In the genomic region with DNA sequence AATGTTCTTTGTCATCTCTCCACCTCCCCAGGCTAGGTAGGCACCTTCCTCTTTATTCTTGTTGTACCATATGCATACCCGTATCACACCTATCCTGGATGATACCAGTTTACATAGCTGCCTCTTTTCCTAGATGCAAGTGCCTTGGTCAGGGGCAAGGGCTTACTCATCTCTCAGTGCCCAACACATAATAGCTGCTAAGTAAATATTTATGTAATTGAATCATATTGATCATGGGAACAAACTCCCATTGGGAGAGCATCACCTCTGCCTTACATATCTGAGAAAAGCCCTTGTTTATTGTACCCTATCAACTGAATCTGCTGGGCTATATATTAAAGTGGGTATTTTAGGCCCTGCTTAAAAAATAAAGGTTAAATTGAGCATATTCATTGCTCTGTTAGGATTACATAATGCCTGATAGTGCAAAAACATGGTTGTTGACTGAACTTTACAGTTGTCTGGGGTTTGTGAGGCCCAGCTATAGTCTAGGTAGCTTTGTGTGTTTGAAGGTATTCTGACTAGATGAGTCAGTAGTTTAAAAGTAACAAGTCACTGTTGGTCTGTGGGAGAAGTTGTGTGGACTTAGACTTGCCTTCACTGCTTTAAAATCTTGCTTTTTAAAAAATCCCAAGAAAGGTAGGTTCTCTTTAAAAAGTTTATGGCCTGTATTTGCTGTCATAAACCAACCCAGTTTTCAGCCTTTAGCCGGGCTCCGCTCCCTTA, we compare ENCODE assay signal across 21 cellular contexts.
A peak's percentile ranks its signal among the peaks of the same experiment; 100 is the strongest.
DNase-seq lines count a peak whose midpoint lies in the region; ATAC-seq, FAIRE-seq and TF ChIP-seq lines count a peak whose summit lies in the region.
"Had no signal": no experiment of that assay in that cellular context is flagged by ENCODE, and none has a peak within 500 bp of the region (broad histone marks: within the 10 kb centered on the region; RNA-seq: fewer than 3 reads in every experiment).

No MANE protein-coding gene starts in this region.

- H3K9me3 ChIP-seq in astrocyte (ENCODE audit: insufficient read depth, low read depth, low read length): no peaks in the 10 kb centered on the region
- H3K9me3 ChIP-seq in HepG2 (ENCODE audit: low read length): no peaks in the 10 kb centered on the region
- H3K9me3 ChIP-seq: BE2C had no signal

- no peaks in the 10 kb centered on the region for H3K36me3 ChIP-seq in astrocyte (ENCODE audit: insufficient read depth, low read length)
- H3K36me3 ChIP-seq in HepG2 (replicated peaks in 1 of 2; ENCODE audit: control insufficient read depth in 1 of 2, insufficient read depth in 2 of 2, low read length in 2 of 2): peaks cover 5 to 6% of the 10 kb centered on the region in 2 experiments; a peak in 4 of 5 replicates
- H3K36me3 ChIP-seq: BE2C had no signal

- H3K9me3 Mint-ChIP-seq in astrocyte (ENCODE audit: unreplicated experiment): no peaks in the 10 kb centered on the region
- no peaks in the 10 kb centered on the region for H3K9me3 Mint-ChIP-seq in nephron progenitor cell
- H3K9me3 Mint-ChIP-seq: CD4-positive, alpha-beta memory T cell had no signal

- H2AFZ ChIP-seq in astrocyte (ENCODE audit: low read depth, low read length) (no peak overlapping the region), HepG2 (ENCODE audit: low read length) (no peak overlapping the region)

- intact Hi-C loops in HepG2 (cut with micrococcal nuclease; ENCODE audit: unreplicated experiment): loop anchor here (10.0 kb wide), 1 partner anchor 76 kb away; no protein-coding TSS in a partner anchor

- H3K4me1 ChIP-seq in astrocyte (ENCODE audit: insufficient read depth, low read length) (peaks cover 3% of the 10 kb centered on the region), HepG2 (ENCODE audit: insufficient read depth, low read length) (peaks cover 11% of the 10 kb centered on the region)
- H3K4me1 ChIP-seq: BE2C had no signal

- ATAC-seq in HepG2 (peak; percentile 23; the same call in 1 of the 3 replicates), GM18520 (IDR thresholded peaks at IDR 0.05; ENCODE audit: unreplicated experiment) (no peak), HG02588 (IDR thresholded peaks at IDR 0.05; ENCODE audit: unreplicated experiment) (no peak)

- H3K4me3 Mint-ChIP-seq in astrocyte (ENCODE audit: unreplicated experiment) (no peak overlapping the region), nephron progenitor cell (no peak overlapping the region)
- H3K4me3 Mint-ChIP-seq: CD4-positive, alpha-beta memory T cell had no signal

- H3K27me3 ChIP-seq in astrocyte (ENCODE audit: insufficient read depth, low read length): no peaks in the 10 kb centered on the region
- no peaks in the 10 kb centered on the region for H3K27me3 ChIP-seq in HepG2 (ENCODE audit: control insufficient read depth in 1 of 2, insufficient read depth in 2 of 2, low read length in 2 of 2)
- H3K27me3 ChIP-seq: BE2C had no signal

- H3K4me3 ChIP-seq in astrocyte (ENCODE audit: insufficient read depth, low read depth, low read length): no peak overlapping the region
- no peak overlapping the region for H3K4me3 ChIP-seq in HepG2 (replicated peaks in 1 of 3; ENCODE audit: insufficient read depth in 1 of 3, low read depth in 2 of 3, low read length in 3 of 3)

- TF ChIP-seq EP300 in HepG2 (IDR thresholded peaks at IDR 0.05; ENCODE audit: low read depth in 2 of 2, low read length in 2 of 2) (no peak), HepG2 (CRISPR knock-in tag; IDR thresholded peaks at IDR 0.05; ENCODE audit: borderline replicate concordance) (no peak)

- H3K4me1 Mint-ChIP-seq in astrocyte (ENCODE audit: low read depth, unreplicated experiment) (peaks cover 23% of the 10 kb centered on the region), nephron progenitor cell (peaks cover 5% of the 10 kb centered on the region)

- POLR2A ChIA-PET in HepG2 (lab: Yijun Ruan, JAX): no interaction called here

- peaks cover 6% of the 10 kb centered on the region for H3K36me3 Mint-ChIP-seq in astrocyte (ENCODE audit: low read depth, unreplicated experiment)
- H3K36me3 Mint-ChIP-seq in nephron progenitor cell (ENCODE audit: low read depth): peaks cover 16% of the 10 kb centered on the region

- TF ChIP-seq RAD21 in HepG2 (CRISPR knock-in tag; IDR thresholded peaks at IDR 0.05): no peak

- H3K27ac ChIP-seq in astrocyte (ENCODE audit: low read depth, low read length) (no peak overlapping the region), HepG2 (ENCODE audit: extremely low read length, insufficient read depth, low read length) (no peak overlapping the region), substantia nigra (ENCODE audit: low read depth, low read length, poor library complexity, severe bottlenecking) (no peak overlapping the region)
- H3K27ac ChIP-seq: 22Rv1 had no signal

- no TSS peak for BruUV-seq in HepG2 (replicated peaks; lab: Mats Ljungman, UMichigan)

- no peaks in the 10 kb centered on the region for H3K79me2 ChIP-seq in astrocyte (ENCODE audit: insufficient read depth, low read length)
- no peaks in the 10 kb centered on the region for H3K79me2 ChIP-seq in HepG2 (ENCODE audit: insufficient read depth, low read length)

- no peak for FAIRE-seq in astrocyte (lab: Jason Lieb, UNC)
- no peak for FAIRE-seq in HepG2 (lab: Jason Lieb, UNC)
- FAIRE-seq: D721Med, GM12891, GM18507 had no signal

- in situ Hi-C loops in HepG2 (cut with HindIII; ENCODE audit: extremely low pct_ligation_motif_present, low pct_unique_long_range_greater_than_20kb): no loop called here

- H3K27ac Mint-ChIP-seq in astrocyte (ENCODE audit: unreplicated experiment) (peak overlapping the region; percentile 64), nephron progenitor cell (no peak overlapping the region)

- H3K9ac ChIP-seq in astrocyte (ENCODE audit: low read length) (no peak overlapping the region), HepG2 (ENCODE audit: insufficient read depth, low read depth, low read length) (no peak overlapping the region)

- H4K20me1 ChIP-seq in astrocyte (ENCODE audit: insufficient read depth, low read length) (no peaks in the 10 kb centered on the region), HepG2 (ENCODE audit: insufficient read depth, low read length) (no peaks in the 10 kb centered on the region)

- TF ChIP-seq CTCF in astrocyte (IDR thresholded peaks at IDR 0.05; ENCODE audit: insufficient read depth, low read depth, low read length) (no peak), HepG2 (CRISPR knock-in tag; IDR thresholded peaks at IDR 0.05) (no peak), nephron progenitor cell (IDR thresholded peaks at IDR 0.05) (no peak)

- WGBS in HepG2 (ENCODE audit: low lambda C conversion rate): 64% methylated on average over 3 of the region's 3 CpGs

- CTCF ChIA-PET in HepG2 (lab: Yijun Ruan, JAX; ENCODE audit: low intra/inter-chr PET ratio, low total read pairs): no interaction called here

- H3K4me2 ChIP-seq in astrocyte (ENCODE audit: low read length): no peak overlapping the region
- no peak overlapping the region for H3K4me2 ChIP-seq in HepG2 (ENCODE audit: low read depth, low read length)

- H3K27me3 Mint-ChIP-seq in astrocyte (ENCODE audit: low read depth, unreplicated experiment) (no peaks in the 10 kb centered on the region), nephron progenitor cell (ENCODE audit: low read depth, poor library complexity) (no peaks in the 10 kb centered on the region)
- H3K27me3 Mint-ChIP-seq: CD4-positive, alpha-beta memory T cell had no signal

- TF ChIP-seq POLR2A in HepG2 (IDR thresholded peaks at IDR 0.05; ENCODE audit: insufficient read depth in 1 of 2, low read depth in 2 of 2, low read length in 2 of 2): no peak

- DNase-seq in NCI-H146 (lab: John Stamatoyannopoulos, UW): peak; percentile 7
- DNase-seq in NCI-H146 treated with DMSO at 0.1 percent for 48 hours (lab: John Stamatoyannopoulos, UW; ENCODE audit: unreplicated experiment): no peak
- DNase-seq in astrocyte (ENCODE audit: low read depth): no peak
- DNase-seq in HepG2 (ENCODE audit: low spot score): peak; percentile 3
- no peak for DNase-seq in substantia nigra (lab: John Stamatoyannopoulos, UW)
- DNase-seq in nephron progenitor cell: no peak
- DNase-seq: BE2C; CD4-positive, alpha-beta memory T cell; GF-D8; KG1; NCI-H1048; NCI-H1694; NCI-H2227 treated with DMSO at 0.1 percent for 48 hours; NCI-H526 treated with DMSO at 0.1 percent for 48 hours; RPMI8226 had no signal

TF ChIP-seq in HepG2, 621 proteins besides CTCF, POLR2A, EP300 and RAD21:
- TF ChIP-seq PHF20 (CRISPR knock-in tag; IDR thresholded peaks at IDR 0.05) (no peak), TAF1 (CRISPR knock-in tag; IDR thresholded peaks at IDR 0.05) (no peak), ZNF3 (CRISPR knock-in tag; IDR thresholded peaks at IDR 0.05) (peak; percentile 67; the same call in 1 of the 2 replicates), ZSCAN22 (CRISPR knock-in tag; IDR thresholded peaks at IDR 0.05) (no peak), FOSL2 (CRISPR knock-in tag; IDR thresholded peaks at IDR 0.05) (0 out of 2 replicates have a peak, but pooled peaks have one; percentile 21)

Comparison
In these comparisons a context has a peak if more than half of its experiments do, and no peak if none do; other contexts are left out.
1. DNase-seq: peak in NCI-H146 (single experiment) and HepG2 (single experiment); none in NCI-H146 treated with DMSO at 0.1 percent for 48 hours (single experiment), astrocyte (single experiment), substantia nigra (0 of 49) and nephron progenitor cell (single experiment).